1 cellular context compared by ENCODE assay signal in the genomic region with DNA sequence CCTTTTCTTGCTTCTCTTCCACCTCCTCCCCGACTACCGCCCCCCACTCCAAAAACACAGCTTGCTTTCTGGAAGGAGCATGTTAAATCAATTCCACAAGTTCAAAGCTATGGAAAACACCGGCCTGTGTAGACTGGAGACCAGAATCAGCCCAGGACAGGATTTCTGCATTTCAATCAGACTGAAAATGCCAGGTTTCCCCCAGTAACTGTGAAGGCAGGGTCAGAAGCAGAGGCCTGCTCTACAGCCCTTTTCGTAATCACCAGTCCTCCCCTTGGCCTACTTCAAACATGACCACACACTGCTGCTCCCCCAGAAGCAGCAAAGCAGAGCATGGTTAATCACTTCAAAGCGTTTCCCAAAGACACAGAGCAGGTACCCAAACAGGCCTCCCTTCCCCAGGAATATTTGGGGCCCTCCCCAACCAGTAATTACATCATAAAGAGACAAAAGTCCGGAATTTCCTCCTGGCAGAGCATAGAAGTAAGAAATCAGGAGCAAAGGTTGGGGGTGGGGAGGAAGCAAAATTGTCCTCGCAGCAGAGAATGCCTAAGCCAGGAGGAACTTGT.
TF ChIP-seq lines count a peak whose summit lies in the region.

No MANE protein-coding gene starts in this region.

TF ChIP-seq in HepG2, 621 proteins besides CTCF, POLR2A, EP300 and RAD21 (continued from another document and continues in another):
- TF ChIP-seq, protein P1, sequence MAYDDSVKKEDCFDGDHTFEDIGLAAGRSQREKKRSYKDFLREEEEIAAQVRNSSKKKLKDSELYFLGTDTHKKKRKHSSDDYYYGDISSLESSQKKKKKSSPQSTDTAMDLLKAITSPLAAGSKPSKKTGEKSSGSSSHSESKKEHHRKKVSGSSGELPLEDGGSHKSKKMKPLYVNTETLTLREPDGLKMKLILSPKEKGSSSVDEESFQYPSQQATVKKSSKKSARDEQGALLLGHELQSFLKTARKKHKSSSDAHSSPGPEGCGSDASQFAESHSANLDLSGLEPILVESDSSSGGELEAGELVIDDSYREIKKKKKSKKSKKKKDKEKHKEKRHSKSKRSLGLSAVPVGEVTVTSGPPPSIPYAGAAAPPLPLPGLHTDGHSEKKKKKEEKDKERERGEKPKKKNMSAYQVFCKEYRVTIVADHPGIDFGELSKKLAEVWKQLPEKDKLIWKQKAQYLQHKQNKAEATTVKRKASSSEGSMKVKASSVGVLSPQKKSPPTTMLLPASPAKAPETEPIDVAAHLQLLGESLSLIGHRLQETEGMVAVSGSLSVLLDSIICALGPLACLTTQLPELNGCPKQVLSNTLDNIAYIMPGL (CRISPR knock-in tag; IDR thresholded peaks at IDR 0.05; ENCODE audit: borderline replicate concordance in 1 of 2, low read depth in 1 of 2), result peak; percentile 21 to 39; a peak in 1 of 4 replicates
- TF ChIP-seq SSRP1 (CRISPR knock-in tag; IDR thresholded peaks at IDR 0.05) (peak; percentile 88; the same call in 1 of the 2 replicates), ERF (CRISPR knock-in tag; IDR thresholded peaks at IDR 0.05) (peak; percentile 93), CHCHD3 (CRISPR knock-in tag; IDR thresholded peaks at IDR 0.05) (no peak), ATRX (CRISPR knock-in tag; IDR thresholded peaks at IDR 0.05; ENCODE audit: borderline replicate concordance) (no peak), ZNF138 (CRISPR knock-in tag; IDR thresholded peaks at IDR 0.05; ENCODE audit: low read depth) (no peak), JUND (CRISPR knock-in tag; IDR thresholded peaks at IDR 0.05) (no peak), PHB2 (IDR thresholded peaks at IDR 0.05; ENCODE audit: partially characterized antibody) (no peak), SMC3 (IDR thresholded peaks at IDR 0.05; ENCODE audit: low read length) (peak; percentile 52), GABPA (IDR thresholded peaks at IDR 0.05; ENCODE audit: low read depth, low read length) (no peak), GABPA (CRISPR knock-in tag; IDR thresholded peaks at IDR 0.05; ENCODE audit: low read depth) (peak; percentile 36), ZNF296 (CRISPR knock-in tag; conservative IDR thresholded peaks at IDR 0.05) (no peak), ZNF670 (CRISPR knock-in tag; IDR thresholded peaks at IDR 0.05; ENCODE audit: borderline replicate concordance) (peak; percentile 96), HOXA3 (CRISPR knock-in tag; IDR thresholded peaks at IDR 0.05) (peak; percentile 81), ARHGAP35 (CRISPR knock-in tag; IDR thresholded peaks at IDR 0.05; ENCODE audit: borderline replicate concordance) (no peak), JDP2 (CRISPR knock-in tag; IDR thresholded peaks at IDR 0.05; ENCODE audit: borderline replicate concordance) (peak; percentile 53; the same call in 1 of the 2 replicates), ZFX (CRISPR knock-in tag; IDR thresholded peaks at IDR 0.05; ENCODE audit: low read depth) (peak; percentile 94), ZNF773 (CRISPR knock-in tag; IDR thresholded peaks at IDR 0.05; ENCODE audit: borderline replicate concordance) (no peak), ZEB1 (IDR thresholded peaks at IDR 0.05; ENCODE audit: insufficient replicate concordance, low read depth) (peak; percentile 84), ZNF781 (CRISPR knock-in tag; IDR thresholded peaks at IDR 0.05; ENCODE audit: borderline replicate concordance, not compliant biosample characterization) (peak; percentile 78), RBM39 (IDR thresholded peaks at IDR 0.05; ENCODE audit: low read depth, low read length, poor library complexity, severe bottlenecking) (no peak), ZMYM3 (CRISPR knock-in tag; IDR thresholded peaks at IDR 0.05) (peak; percentile 85; the same call in 1 of the 2 replicates), PAF1 (CRISPR knock-in tag; IDR thresholded peaks at IDR 0.05) (no peak), SP1 (IDR thresholded peaks at IDR 0.05) (no peak), SP1 (CRISPR knock-in tag; IDR thresholded peaks at IDR 0.05) (no peak; the same call in 1 of the 2 replicates)
- TF ChIP-seq, protein P2, sequence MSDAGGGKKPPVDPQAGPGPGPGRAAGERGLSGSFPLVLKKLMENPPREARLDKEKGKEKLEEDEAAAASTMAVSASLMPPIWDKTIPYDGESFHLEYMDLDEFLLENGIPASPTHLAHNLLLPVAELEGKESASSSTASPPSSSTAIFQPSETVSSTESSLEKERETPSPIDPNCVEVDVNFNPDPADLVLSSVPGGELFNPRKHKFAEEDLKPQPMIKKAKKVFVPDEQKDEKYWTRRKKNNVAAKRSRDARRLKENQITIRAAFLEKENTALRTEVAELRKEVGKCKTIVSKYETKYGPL (CRISPR knock-in tag; IDR thresholded peaks at IDR 0.05), result 0 out of 2 replicates have a peak, but pooled peaks have one; percentile 20
- TF ChIP-seq, protein P3, sequence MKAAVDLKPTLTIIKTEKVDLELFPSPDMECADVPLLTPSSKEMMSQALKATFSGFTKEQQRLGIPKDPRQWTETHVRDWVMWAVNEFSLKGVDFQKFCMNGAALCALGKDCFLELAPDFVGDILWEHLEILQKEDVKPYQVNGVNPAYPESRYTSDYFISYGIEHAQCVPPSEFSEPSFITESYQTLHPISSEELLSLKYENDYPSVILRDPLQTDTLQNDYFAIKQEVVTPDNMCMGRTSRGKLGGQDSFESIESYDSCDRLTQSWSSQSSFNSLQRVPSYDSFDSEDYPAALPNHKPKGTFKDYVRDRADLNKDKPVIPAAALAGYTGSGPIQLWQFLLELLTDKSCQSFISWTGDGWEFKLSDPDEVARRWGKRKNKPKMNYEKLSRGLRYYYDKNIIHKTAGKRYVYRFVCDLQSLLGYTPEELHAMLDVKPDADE (CRISPR knock-in tag; IDR thresholded peaks at IDR 0.05), result no peak
- TF ChIP-seq, protein P4, sequence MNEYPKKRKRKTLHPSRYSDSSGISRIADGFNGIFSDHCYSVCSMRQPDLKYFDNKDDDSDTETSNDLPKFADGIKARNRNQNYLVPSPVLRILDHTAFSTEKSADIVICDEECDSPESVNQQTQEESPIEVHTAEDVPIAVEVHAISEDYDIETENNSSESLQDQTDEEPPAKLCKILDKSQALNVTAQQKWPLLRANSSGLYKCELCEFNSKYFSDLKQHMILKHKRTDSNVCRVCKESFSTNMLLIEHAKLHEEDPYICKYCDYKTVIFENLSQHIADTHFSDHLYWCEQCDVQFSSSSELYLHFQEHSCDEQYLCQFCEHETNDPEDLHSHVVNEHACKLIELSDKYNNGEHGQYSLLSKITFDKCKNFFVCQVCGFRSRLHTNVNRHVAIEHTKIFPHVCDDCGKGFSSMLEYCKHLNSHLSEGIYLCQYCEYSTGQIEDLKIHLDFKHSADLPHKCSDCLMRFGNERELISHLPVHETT (CRISPR knock-in tag; conservative IDR thresholded peaks at IDR 0.05), result no peak; the same call in 1 of the 2 replicates
- TF ChIP-seq, protein P5, sequence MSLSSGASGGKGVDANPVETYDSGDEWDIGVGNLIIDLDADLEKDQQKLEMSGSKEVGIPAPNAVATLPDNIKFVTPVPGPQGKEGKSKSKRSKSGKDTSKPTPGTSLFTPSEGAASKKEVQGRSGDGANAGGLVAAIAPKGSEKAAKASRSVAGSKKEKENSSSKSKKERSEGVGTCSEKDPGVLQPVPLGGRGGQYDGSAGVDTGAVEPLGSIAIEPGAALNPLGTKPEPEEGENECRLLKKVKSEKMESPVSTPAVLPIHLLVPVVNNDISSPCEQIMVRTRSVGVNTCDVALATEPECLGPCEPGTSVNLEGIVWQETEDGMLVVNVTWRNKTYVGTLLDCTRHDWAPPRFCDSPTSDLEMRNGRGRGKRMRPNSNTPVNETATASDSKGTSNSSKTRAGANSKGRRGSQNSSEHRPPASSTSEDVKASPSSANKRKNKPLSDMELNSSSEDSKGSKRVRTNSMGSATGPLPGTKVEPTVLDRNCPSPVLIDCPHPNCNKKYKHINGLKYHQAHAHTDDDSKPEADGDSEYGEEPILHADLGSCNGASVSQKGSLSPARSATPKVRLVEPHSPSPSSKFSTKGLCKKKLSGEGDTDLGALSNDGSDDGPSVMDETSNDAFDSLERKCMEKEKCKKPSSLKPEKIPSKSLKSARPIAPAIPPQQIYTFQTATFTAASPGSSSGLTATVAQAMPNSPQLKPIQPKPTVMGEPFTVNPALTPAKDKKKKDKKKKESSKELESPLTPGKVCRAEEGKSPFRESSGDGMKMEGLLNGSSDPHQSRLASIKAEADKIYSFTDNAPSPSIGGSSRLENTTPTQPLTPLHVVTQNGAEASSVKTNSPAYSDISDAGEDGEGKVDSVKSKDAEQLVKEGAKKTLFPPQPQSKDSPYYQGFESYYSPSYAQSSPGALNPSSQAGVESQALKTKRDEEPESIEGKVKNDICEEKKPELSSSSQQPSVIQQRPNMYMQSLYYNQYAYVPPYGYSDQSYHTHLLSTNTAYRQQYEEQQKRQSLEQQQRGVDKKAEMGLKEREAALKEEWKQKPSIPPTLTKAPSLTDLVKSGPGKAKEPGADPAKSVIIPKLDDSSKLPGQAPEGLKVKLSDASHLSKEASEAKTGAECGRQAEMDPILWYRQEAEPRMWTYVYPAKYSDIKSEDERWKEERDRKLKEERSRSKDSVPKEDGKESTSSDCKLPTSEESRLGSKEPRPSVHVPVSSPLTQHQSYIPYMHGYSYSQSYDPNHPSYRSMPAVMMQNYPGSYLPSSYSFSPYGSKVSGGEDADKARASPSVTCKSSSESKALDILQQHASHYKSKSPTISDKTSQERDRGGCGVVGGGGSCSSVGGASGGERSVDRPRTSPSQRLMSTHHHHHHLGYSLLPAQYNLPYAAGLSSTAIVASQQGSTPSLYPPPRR (CRISPR knock-in tag; IDR thresholded peaks at IDR 0.05; ENCODE audit: borderline replicate concordance), result peak; percentile 87
- TF ChIP-seq, protein P6, sequence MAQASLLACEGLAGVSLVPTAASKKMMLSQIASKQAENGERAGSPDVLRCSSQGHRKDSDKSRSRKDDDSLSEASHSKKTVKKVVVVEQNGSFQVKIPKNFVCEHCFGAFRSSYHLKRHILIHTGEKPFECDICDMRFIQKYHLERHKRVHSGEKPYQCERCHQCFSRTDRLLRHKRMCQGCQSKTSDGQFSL (CRISPR knock-in tag; IDR thresholded peaks at IDR 0.05), result no peak
- TF ChIP-seq, protein P7, sequence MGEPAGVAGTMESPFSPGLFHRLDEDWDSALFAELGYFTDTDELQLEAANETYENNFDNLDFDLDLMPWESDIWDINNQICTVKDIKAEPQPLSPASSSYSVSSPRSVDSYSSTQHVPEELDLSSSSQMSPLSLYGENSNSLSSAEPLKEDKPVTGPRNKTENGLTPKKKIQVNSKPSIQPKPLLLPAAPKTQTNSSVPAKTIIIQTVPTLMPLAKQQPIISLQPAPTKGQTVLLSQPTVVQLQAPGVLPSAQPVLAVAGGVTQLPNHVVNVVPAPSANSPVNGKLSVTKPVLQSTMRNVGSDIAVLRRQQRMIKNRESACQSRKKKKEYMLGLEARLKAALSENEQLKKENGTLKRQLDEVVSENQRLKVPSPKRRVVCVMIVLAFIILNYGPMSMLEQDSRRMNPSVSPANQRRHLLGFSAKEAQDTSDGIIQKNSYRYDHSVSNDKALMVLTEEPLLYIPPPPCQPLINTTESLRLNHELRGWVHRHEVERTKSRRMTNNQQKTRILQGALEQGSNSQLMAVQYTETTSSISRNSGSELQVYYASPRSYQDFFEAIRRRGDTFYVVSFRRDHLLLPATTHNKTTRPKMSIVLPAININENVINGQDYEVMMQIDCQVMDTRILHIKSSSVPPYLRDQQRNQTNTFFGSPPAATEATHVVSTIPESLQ (CRISPR knock-in tag; conservative IDR thresholded peaks at IDR 0.05), result 0 out of 2 replicates have a peak, but pooled peaks have one; percentile 63
- TF ChIP-seq, protein P8, sequence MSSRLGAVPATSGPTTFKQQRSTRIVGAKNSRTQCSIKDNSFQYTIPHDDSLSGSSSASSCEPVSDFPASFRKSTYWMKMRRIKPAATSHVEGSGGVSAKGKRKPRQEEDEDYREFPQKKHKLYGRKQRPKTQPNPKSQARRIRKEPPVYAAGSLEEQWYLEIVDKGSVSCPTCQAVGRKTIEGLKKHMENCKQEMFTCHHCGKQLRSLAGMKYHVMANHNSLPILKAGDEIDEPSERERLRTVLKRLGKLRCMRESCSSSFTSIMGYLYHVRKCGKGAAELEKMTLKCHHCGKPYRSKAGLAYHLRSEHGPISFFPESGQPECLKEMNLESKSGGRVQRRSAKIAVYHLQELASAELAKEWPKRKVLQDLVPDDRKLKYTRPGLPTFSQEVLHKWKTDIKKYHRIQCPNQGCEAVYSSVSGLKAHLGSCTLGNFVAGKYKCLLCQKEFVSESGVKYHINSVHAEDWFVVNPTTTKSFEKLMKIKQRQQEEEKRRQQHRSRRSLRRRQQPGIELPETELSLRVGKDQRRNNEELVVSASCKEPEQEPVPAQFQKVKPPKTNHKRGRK (CRISPR knock-in tag; IDR thresholded peaks at IDR 0.05), result no peak
- TF ChIP-seq, protein P9, sequence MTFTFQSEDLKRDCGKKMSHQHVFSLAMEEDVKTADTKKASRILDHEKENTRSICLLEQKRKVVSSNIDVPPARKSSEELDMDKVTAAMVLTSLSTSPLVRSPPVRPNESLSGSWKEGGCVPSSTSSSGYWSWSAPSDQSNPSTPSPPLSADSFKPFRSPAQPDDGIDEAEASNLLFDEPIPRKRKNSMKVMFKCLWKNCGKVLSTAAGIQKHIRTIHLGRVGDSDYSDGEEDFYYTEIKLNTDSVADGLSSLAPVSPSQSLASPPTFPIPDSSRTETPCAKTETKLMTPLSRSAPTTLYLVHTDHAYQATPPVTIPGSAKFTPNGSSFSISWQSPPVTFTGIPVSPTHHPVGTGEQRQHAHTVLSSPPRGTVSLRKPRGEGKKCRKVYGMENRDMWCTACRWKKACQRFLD (CRISPR knock-in tag; IDR thresholded peaks at IDR 0.05; ENCODE audit: borderline replicate concordance), result no peak
- TF ChIP-seq, protein P10, sequence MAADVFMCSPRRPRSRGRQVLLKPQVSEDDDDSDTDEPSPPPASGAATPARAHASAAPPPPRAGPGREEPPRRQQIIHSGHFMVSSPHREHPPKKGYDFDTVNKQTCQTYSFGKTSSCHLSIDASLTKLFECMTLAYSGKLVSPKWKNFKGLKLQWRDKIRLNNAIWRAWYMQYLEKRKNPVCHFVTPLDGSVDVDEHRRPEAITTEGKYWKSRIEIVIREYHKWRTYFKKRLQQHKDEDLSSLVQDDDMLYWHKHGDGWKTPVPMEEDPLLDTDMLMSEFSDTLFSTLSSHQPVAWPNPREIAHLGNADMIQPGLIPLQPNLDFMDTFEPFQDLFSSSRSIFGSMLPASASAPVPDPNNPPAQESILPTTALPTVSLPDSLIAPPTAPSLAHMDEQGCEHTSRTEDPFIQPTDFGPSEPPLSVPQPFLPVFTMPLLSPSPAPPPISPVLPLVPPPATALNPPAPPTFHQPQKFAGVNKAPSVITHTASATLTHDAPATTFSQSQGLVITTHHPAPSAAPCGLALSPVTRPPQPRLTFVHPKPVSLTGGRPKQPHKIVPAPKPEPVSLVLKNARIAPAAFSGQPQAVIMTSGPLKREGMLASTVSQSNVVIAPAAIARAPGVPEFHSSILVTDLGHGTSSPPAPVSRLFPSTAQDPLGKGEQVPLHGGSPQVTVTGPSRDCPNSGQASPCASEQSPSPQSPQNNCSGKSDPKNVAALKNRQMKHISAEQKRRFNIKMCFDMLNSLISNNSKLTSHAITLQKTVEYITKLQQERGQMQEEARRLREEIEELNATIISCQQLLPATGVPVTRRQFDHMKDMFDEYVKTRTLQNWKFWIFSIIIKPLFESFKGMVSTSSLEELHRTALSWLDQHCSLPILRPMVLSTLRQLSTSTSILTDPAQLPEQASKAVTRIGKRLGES (CRISPR knock-in tag; IDR thresholded peaks at IDR 0.05; ENCODE audit: borderline replicate concordance), result no peak
- TF ChIP-seq, protein P11, sequence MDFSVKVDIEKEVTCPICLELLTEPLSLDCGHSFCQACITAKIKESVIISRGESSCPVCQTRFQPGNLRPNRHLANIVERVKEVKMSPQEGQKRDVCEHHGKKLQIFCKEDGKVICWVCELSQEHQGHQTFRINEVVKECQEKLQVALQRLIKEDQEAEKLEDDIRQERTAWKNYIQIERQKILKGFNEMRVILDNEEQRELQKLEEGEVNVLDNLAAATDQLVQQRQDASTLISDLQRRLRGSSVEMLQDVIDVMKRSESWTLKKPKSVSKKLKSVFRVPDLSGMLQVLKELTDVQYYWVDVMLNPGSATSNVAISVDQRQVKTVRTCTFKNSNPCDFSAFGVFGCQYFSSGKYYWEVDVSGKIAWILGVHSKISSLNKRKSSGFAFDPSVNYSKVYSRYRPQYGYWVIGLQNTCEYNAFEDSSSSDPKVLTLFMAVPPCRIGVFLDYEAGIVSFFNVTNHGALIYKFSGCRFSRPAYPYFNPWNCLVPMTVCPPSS (IDR thresholded peaks at IDR 0.05), result no peak
